ENCODE assay signal across 9 cellular contexts in the genomic region with DNA sequence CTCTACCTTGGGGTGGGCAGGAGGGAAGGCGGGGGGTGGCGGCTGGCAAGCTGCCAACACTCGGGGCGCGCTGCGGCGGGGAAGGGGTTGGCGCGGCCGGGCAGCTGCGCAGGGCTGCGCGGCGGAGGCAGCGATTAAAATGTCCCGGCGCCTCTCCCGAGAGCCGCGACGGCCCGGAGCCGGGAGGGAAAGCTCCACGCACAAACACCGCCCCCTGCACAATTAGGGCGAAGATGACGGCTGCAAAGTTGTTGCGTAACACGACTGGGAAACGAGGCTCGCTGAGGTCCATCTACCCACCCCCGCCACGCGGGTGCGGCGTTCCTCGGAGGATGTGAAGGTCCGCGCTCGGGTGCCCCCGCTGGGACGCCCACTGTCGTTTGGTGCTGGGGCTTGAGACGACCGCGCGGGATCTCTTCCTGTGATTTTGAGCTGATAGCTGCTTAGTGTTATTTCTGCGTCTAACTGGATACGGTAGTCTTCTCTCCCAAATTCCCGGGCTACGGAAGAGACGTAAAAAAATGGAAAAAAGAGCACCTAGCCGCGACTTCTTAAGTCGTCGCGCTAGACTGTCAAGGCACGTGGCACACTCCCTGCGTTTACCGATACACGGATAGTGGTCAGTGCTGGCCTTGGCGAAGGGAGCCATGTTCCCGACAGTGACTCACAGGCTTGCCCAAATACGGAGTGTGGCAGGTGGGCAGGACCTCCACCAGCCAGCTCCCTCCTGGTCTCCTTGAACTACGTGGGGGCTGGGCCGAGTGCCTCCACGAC. TPM values are rescaled to one million over a fixed set of nuclear protein-coding genes. Genes with fewer than 3 reads are reported as not detected.
DNase-seq lines count a peak whose midpoint lies in the region; FAIRE-seq and TF ChIP-seq lines count a peak whose summit lies in the region.
"Had no signal": no experiment of that assay in that cellular context is flagged by ENCODE, and none has a peak within 500 bp of the region (broad histone marks: within the 10 kb centered on the region; RNA-seq: fewer than 3 reads in every experiment).

No MANE protein-coding gene starts in this region.

- H3K4me2 ChIP-seq in H1 (ENCODE audit: insufficient read depth in 1 of 2, low read depth in 2 of 2, low read length in 2 of 2): peak overlapping the region; percentile 69 to 97

- peaks cover 5% of the 10 kb centered on the region; the same call in 1 of the 2 replicates for H3K79me1 ChIP-seq in H1 (ENCODE audit: low read depth, low read length)

- H2AFZ ChIP-seq in H1 (ENCODE audit: low read length): 0 out of 2 replicates have a peak overlapping the region, but pooled peaks have one; percentile 26

- WGBS in H1 (ENCODE audit: extremely low coverage in 1 of 2, insufficient coverage in 1 of 2, insufficient read length in 1 of 2, insufficient replicate concordance in 2 of 2, low coverage in 1 of 2, low lambda C conversion rate in 2 of 2, missing lambda C conversion rate in 1 of 2), 2 experiments: 4% methylated on average over 59 of the region's 67 CpGs; no CpG with 5 or more reads in 1 of the 2 experiments

- no peak overlapping the region for H2BK5ac ChIP-seq in H1 (ENCODE audit: low read depth, low read length)

- H4K91ac ChIP-seq in H1 (replicated peaks; ENCODE audit: insufficient read length, low read length): peak overlapping the region; percentile 6

- no peaks in the 10 kb centered on the region for H3K36me3 ChIP-seq in H1 (ENCODE audit: control insufficient read depth in 2 of 4, insufficient read depth in 4 of 4, low read length in 3 of 4)

- no peak for TF ChIP-seq CTCF in H1 (IDR thresholded peaks at IDR 0.05; ENCODE audit: control extremely low read depth in 1 of 3, insufficient read depth in 1 of 3, low read depth in 1 of 3, low read length in 3 of 3)

- H3K14ac ChIP-seq in H1 (ENCODE audit: insufficient read length): no peak overlapping the region

- H2BK12ac ChIP-seq in H1 (ENCODE audit: low read depth, low read length): no peak overlapping the region; the same call in 1 of the 2 replicates

- H3K4me3 ChIP-seq in H1 (ENCODE audit: extremely low read depth in 1 of 4, insufficient read depth in 2 of 4, low read depth in 3 of 4, low read length in 4 of 4): peak overlapping the region; percentile 58 to 76 (median 74)

- H3K4me1 ChIP-seq in H1 (replicated peaks in 1 of 4; ENCODE audit: control insufficient read depth in 3 of 4, insufficient read depth in 4 of 4, low read length in 3 of 4): peaks cover 2 to 9% (median 4%) of the 10 kb centered on the region in 4 experiments; a peak in 4 of 7 replicates

- peaks cover 2 to 45% (median 30%) of the 10 kb centered on the region in 4 experiments for H3K27me3 ChIP-seq in H1 (replicated peaks in 1 of 4; ENCODE audit: control insufficient read depth in 3 of 4, extremely low read depth in 1 of 4, insufficient read depth in 3 of 4, low read length in 3 of 4)

- H2BK20ac ChIP-seq in H1 (ENCODE audit: low read length): no peak overlapping the region

- CTCF ChIA-PET in H1 (lab: Charles Lee; ENCODE audit: partially characterized antibody): interaction anchor here (1.0 to 4.2 kb wide), 8 partner anchors 9 to 511 kb away, joined by 3 to 45 read pairs (median 5); no protein-coding TSS in a partner anchor

- H4K20me1 ChIP-seq in H1 (replicated peaks in 1 of 2; ENCODE audit: control insufficient read depth in 1 of 2, insufficient read depth in 2 of 2, low read length in 2 of 2): peaks cover 14 to 16% of the 10 kb centered on the region in 2 experiments

- H3K27ac ChIP-seq in H1 (ENCODE audit: low read depth, low read length): no peak overlapping the region

- no peak for TF ChIP-seq RAD21 in H1 (IDR thresholded peaks at IDR 0.05 in 1 of 2, conservative IDR thresholded peaks at IDR 0.05 in 1 of 2; ENCODE audit: low read depth in 2 of 2, low read length in 2 of 2)

- POLR2A ChIA-PET in H1 (lab: Charles Lee; ENCODE audit: partially characterized antibody): interaction anchor here (1.3 to 1.7 kb wide), 5 partner anchors 12 to 390 kb away, joined by 3 to 6 read pairs (median 3); no protein-coding TSS in a partner anchor

- peaks cover 13% of the 10 kb centered on the region for H3K23me2 ChIP-seq in H1 (ENCODE audit: low read depth, low read length)

- no peak overlapping the region for H2BK120ac ChIP-seq in H1 (replicated peaks; ENCODE audit: low read depth, low read length)

- no peak for TF ChIP-seq EP300 in H1 (IDR thresholded peaks at IDR 0.05; ENCODE audit: borderline replicate concordance in 1 of 2, low read depth in 2 of 2, low read length in 2 of 2)

- H3K18ac ChIP-seq in H1 (ENCODE audit: extremely low read depth, low read length): peak overlapping the region; percentile 25; the same call in 1 of the 2 replicates

- no peaks in the 10 kb centered on the region for H3K9me3 ChIP-seq in H1 (ENCODE audit: insufficient read depth in 2 of 2, low read depth in 1 of 2, low read length in 1 of 2)

- H2AK5ac ChIP-seq in H1 (ENCODE audit: low read depth, low read length): no peak overlapping the region

- no peak overlapping the region for H4K8ac ChIP-seq in H1 (ENCODE audit: extremely low read depth, insufficient read depth, low read length)

- H3K79me2 ChIP-seq in H1 (ENCODE audit: control insufficient read depth in 1 of 2, insufficient read depth in 2 of 2, low read length in 2 of 2): peaks cover 0 to 25% of the 10 kb centered on the region in 2 experiments; a peak in 3 of 4 replicates

- no peak overlapping the region for H2BK15ac ChIP-seq in H1 (ENCODE audit: low read length)

- peak overlapping the region in 2 of 4 experiments; percentile 32 to 34; a peak in 2 of 7 replicates for H3K9ac ChIP-seq in H1 (replicated peaks in 1 of 4; ENCODE audit: extremely low read depth in 1 of 4, low read depth in 3 of 4, low read length in 3 of 4)

- no peak overlapping the region for H3K23ac ChIP-seq in H1 (ENCODE audit: insufficient read length)

- DNase-seq in DMS153 treated with DMSO at 0.1 percent for 48 hours (lab: John Stamatoyannopoulos, UW; ENCODE audit: unreplicated experiment) (peak; percentile 44), H54 (ENCODE audit: insufficient read length, low spot score) (peak; percentile 88), NCI-H2227 treated with DMSO at 0.1 percent for 48 hours (lab: John Stamatoyannopoulos, UW) (peak; percentile 30), H1 (ENCODE audit: low read depth in 1 of 2, low spot score in 2 of 2) (peak in 1 of 2 experiments; percentile 67), medulla oblongata (ENCODE audit: extremely low spot score) (peak; percentile 86), GM19240 (ENCODE audit: insufficient read length, low spot score) (no peak)
- DNase-seq in activated CD8-positive, alpha-beta memory T cell treated with anti-CD3 and anti-CD28 coated beads for 4 hours (ENCODE audit: low read depth in 2 of 2): peak; percentile 50 to 64
- peak; percentile 49 for DNase-seq in stimulated activated CD8-positive, alpha-beta memory T cell treated with anti-CD3 and anti-CD28 coated beads, Interleukin-12 subunit alpha, Interleukin-12 subunit beta, amount 100 ng/mL, for 4 hours (ENCODE audit: low read depth)

- TF ChIP-seq POLR2A in H54 (IDR thresholded peaks at IDR 0.05; ENCODE audit: low read depth, low read length): no peak
- TF ChIP-seq POLR2A in H1 (IDR thresholded peaks at IDR 0.05; ENCODE audit: control extremely low read depth in 1 of 2, low read depth in 2 of 2, low read length in 2 of 2): no peak

- no peak overlapping the region for H3K56ac ChIP-seq in H1 (replicated peaks; ENCODE audit: insufficient read length, low read depth, low read length)

- H4K5ac ChIP-seq in H1 (ENCODE audit: insufficient read length, low read depth, low read length): no peak overlapping the region

- FAIRE-seq in H54 (lab: Jason Lieb, UNC): no peak
- FAIRE-seq in H1 (lab: Jason Lieb, UNC): no peak
- FAIRE-seq: colon had no signal

- H3K4ac ChIP-seq in H1 (replicated peaks; ENCODE audit: insufficient read length, low read depth, low read length): no peak overlapping the region

TF ChIP-seq in H1, 55 proteins besides CTCF, POLR2A, EP300 and RAD21:
- TF ChIP-seq EZH2 (IDR thresholded peaks at IDR 0.05; ENCODE audit: low read depth, low read length, severe bottlenecking) (peak; percentile 69), KDM4A (IDR thresholded peaks at IDR 0.05; ENCODE audit: low read depth, low read length, severe bottlenecking) (peak; percentile 96), ASH2L (IDR thresholded peaks at IDR 0.05; ENCODE audit: low read length) (peak; percentile 30), SUZ12 (IDR thresholded peaks at IDR 0.05; ENCODE audit: low read length) (peak; percentile 59), YY1 (IDR thresholded peaks at IDR 0.05; ENCODE audit: low read depth, low read length) (0 out of 2 replicates have a peak, but pooled peaks have one; percentile 41), GABPA (IDR thresholded peaks at IDR 0.05; ENCODE audit: borderline replicate concordance, insufficient read depth, low read length) (no peak), CEBPB (IDR thresholded peaks at IDR 0.05; ENCODE audit: low read depth, low read length) (peak; percentile 95), SRF (IDR thresholded peaks at IDR 0.05; ENCODE audit: low read depth, low read length) (peak; percentile 72), POU5F1 (IDR thresholded peaks at IDR 0.05; ENCODE audit: low read depth, low read length) (no peak)
- TF ChIP-seq, protein P1, sequence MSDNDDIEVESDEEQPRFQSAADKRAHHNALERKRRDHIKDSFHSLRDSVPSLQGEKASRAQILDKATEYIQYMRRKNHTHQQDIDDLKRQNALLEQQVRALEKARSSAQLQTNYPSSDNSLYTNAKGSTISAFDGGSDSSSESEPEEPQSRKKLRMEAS (IDR thresholded peaks at IDR 0.05): peak; percentile 97
- TF ChIP-seq, protein P2, sequence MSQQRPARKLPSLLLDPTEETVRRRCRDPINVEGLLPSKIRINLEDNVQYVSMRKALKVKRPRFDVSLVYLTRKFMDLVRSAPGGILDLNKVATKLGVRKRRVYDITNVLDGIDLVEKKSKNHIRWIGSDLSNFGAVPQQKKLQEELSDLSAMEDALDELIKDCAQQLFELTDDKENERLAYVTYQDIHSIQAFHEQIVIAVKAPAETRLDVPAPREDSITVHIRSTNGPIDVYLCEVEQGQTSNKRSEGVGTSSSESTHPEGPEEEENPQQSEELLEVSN (IDR thresholded peaks at IDR 0.05): peak; percentile 92
TF ChIP-seq in H1: peak in this region for 9.

RNA-seq across cellular contexts. Expression of a gene that starts 1.0 kb away (rescaled TPM):
- 11.9 and 13.5 TPM in 2 replicates for total RNA-seq in H1 (2021; fragmentation: NEBNext Ultra II Directional; extraction: Animal tissue kit (Norgen Biotek cat#: 25700))
- 2.7 and 3.4 TPM in 2 replicates for polyA plus RNA-seq in H1 (2011; rRNA removed)
- 4.4 TPM for polyA plus RNA-seq in H1 (2011; cell fraction: cytosol; rRNA removed)
- polyA plus RNA-seq in H1 (2011; cell fraction: nucleus; rRNA removed): 2.6 TPM
- 8.6 to 16.7 TPM (median 9.6 TPM) in 4 replicates for polyA plus RNA-seq in H1 (2012, experiment 1 of 2)
- 2.5 TPM for polyA plus RNA-seq in H1 (2012, experiment 2 of 2)
- polyA plus RNA-seq in H1 (2013, experiment 1 of 2): 7.8 TPM
- 7.8 TPM for polyA plus RNA-seq in H1 (2013, experiment 2 of 2)
- polyA minus RNA-seq in H1 (2011; rRNA and poly(A)+ RNA removed): 3.8 TPM in 2 replicates
- 6.2 TPM for polyA minus RNA-seq in H1 (2011; cell fraction: cytosol; rRNA and poly(A)+ RNA removed)
- 5.0 TPM for polyA minus RNA-seq in H1 (2011; cell fraction: nucleus; rRNA and poly(A)+ RNA removed)
